8 cellular contexts compared by ENCODE assay signal in genomic region chr6:31402324-31403282, GRCh38. TPM values are rescaled to one million over a fixed set of nuclear protein-coding genes. Genes with fewer than 3 reads are reported as not detected.
DNase-seq lines count a peak whose midpoint lies in the region; ATAC-seq, FAIRE-seq and TF ChIP-seq lines count a peak whose summit lies in the region.

No MANE protein-coding gene starts in this region.

- H3K36me3 ChIP-seq in CD4-positive, CD25-positive, alpha-beta regulatory T cell (ENCODE audit: control insufficient read depth, insufficient read depth, low read length): no peaks in the 10 kb centered on the region
- H3K36me3 ChIP-seq in PC-3 (ENCODE audit: low read depth, low read length) (no peaks in the 10 kb centered on the region), keratinocyte (ENCODE audit: control insufficient read depth in 2 of 2, extremely low read depth in 1 of 2, insufficient read depth in 2 of 2, low read length in 2 of 2) (no peaks in the 10 kb centered on the region)

- TF ChIP-seq CTCF in PC-3 (conservative IDR thresholded peaks at IDR 0.05; ENCODE audit: low read depth, low read length) (no peak), keratinocyte (optimal IDR thresholded peaks at IDR 0.05 in 1 of 3, IDR thresholded peaks at IDR 0.05 in 1 of 3, conservative IDR thresholded peaks at IDR 0.05 in 1 of 3; ENCODE audit: extremely low read depth in 1 of 3, insufficient read depth in 2 of 3, low read length in 3 of 3) (no peak)

- no peaks in the 10 kb centered on the region for H3K36me3 Mint-ChIP-seq in CD4-positive, CD25-positive, alpha-beta regulatory T cell

- DNase-seq in CD4-positive, CD25-positive, alpha-beta regulatory T cell: peak; percentile 22 to 38 (median 34)
- DNase-seq in PC-3: peak; percentile 35
- DNase-seq in keratinocyte (ENCODE audit: low read depth, low spot score): no peak
- DNase-seq in stimulated activated CD4-positive, alpha-beta T cell treated with anti-CD3 and anti-CD28 coated beads, Interleukin-1b, Interleukin-23, amount 100 ng/mL, for 48 hours: peak; percentile 20

- no peaks in the 10 kb centered on the region for H3K9me3 Mint-ChIP-seq in CD4-positive, CD25-positive, alpha-beta regulatory T cell

- H3K4me1 ChIP-seq in CD4-positive, CD25-positive, alpha-beta regulatory T cell (ENCODE audit: control insufficient read depth, insufficient read depth, low read length, poor library complexity, severe bottlenecking): peaks cover 68% of the 10 kb centered on the region
- H3K4me1 ChIP-seq in PC-3 (ENCODE audit: insufficient read depth, low read length) (peaks cover 47% of the 10 kb centered on the region), keratinocyte (ENCODE audit: control insufficient read depth, extremely low read depth, insufficient read depth, low read length) (peaks cover 44% of the 10 kb centered on the region)

- no TSS peak for BruUV-seq in PC-3 (replicated peaks; lab: Mats Ljungman, UMichigan)

- POLR2A ChIA-PET in PC-3 (lab: Charles Lee; ENCODE audit: unreplicated experiment): no interaction called here

- no peak for FAIRE-seq in keratinocyte (lab: Jason Lieb, UNC)

- H3K4me3 ChIP-seq in CD4-positive, CD25-positive, alpha-beta regulatory T cell (ENCODE audit: low read depth, low read length): peak overlapping the region; percentile 90
- H3K4me3 ChIP-seq in PC-3 (ENCODE audit: low read length) (peak overlapping the region; percentile 97), keratinocyte (ENCODE audit: control insufficient read depth in 2 of 3, extremely low read depth in 1 of 3, insufficient read depth in 2 of 3, low read depth in 1 of 3, low read length in 3 of 3) (peak overlapping the region; percentile 76 to 85 (median 79))

- H3K4me1 Mint-ChIP-seq in CD4-positive, CD25-positive, alpha-beta regulatory T cell: peaks cover 35 to 89% (median 59%) of the 10 kb centered on the region in 4 donors

- peak; percentile 26 to 28 for ATAC-seq in CD4-positive, CD25-positive, alpha-beta regulatory T cell (ENCODE audit: low read depth in 2 of 2)
- peak; percentile 3 for ATAC-seq in GM21717 (IDR thresholded peaks at IDR 0.05; ENCODE audit: unreplicated experiment)
- peak; percentile 8 for ATAC-seq in PC-3
- no peak for ATAC-seq in HG02623 (IDR thresholded peaks at IDR 0.05; ENCODE audit: unreplicated experiment)
- no peak for ATAC-seq in GM18873 (IDR thresholded peaks at IDR 0.05; ENCODE audit: low FRiP score, unreplicated experiment)

- H4K20me1 ChIP-seq in PC-3 (ENCODE audit: low read length) (peaks cover 24% of the 10 kb centered on the region; the same call in 1 of the 2 replicates), keratinocyte (ENCODE audit: control insufficient read depth, extremely low read depth, insufficient read depth, low read length) (peaks cover 13% of the 10 kb centered on the region)

- intact Hi-C loops in PC-3 (cut with micrococcal nuclease): loop anchor here (5.0 kb wide), 1 partner anchor 90 kb away; no protein-coding TSS in a partner anchor

- H3K9ac ChIP-seq in PC-3 (ENCODE audit: low read length): peak overlapping the region; percentile 40; the same call in 1 of the 2 replicates
- peak overlapping the region; percentile 89 for H3K9ac ChIP-seq in keratinocyte (ENCODE audit: control insufficient read depth, extremely low read depth, insufficient read depth, low read length)

- H3F3A ChIP-seq in PC-3 (ENCODE audit: low read length, unreplicated experiment): no peaks in the 10 kb centered on the region

- peak overlapping the region; percentile 91 to 98 (median 96) for H3K4me3 Mint-ChIP-seq in CD4-positive, CD25-positive, alpha-beta regulatory T cell

- peak overlapping the region; percentile 75 to 93 (median 91) for H3K27ac Mint-ChIP-seq in CD4-positive, CD25-positive, alpha-beta regulatory T cell

- peak overlapping the region; percentile 71 for H2AFZ ChIP-seq in PC-3 (ENCODE audit: low read length)
- H2AFZ ChIP-seq in keratinocyte (ENCODE audit: control insufficient read depth, low read length): peak overlapping the region; percentile 58

- peak overlapping the region; percentile 84 for H3K27ac ChIP-seq in CD4-positive, CD25-positive, alpha-beta regulatory T cell (ENCODE audit: insufficient read depth, low read length, poor library complexity, severe bottlenecking)
- H3K27ac ChIP-seq in PC-3 (ENCODE audit: low read length): peak overlapping the region; percentile 40
- H3K27ac ChIP-seq in angular gyrus (ENCODE audit: low read depth, low read length): peak overlapping the region; percentile 59
- peak overlapping the region; percentile 70 for H3K27ac ChIP-seq in keratinocyte (ENCODE audit: control insufficient read depth, insufficient read depth, low read length)

- no peaks in the 10 kb centered on the region for H3K9me2 ChIP-seq in PC-3 (replicated peaks; ENCODE audit: low read length)

- dilution Hi-C loops in keratinocyte (cut with MboI; ENCODE audit: extremely low pct_ligation_motif_present, low sequenced_read_pairs): no loop called here

- CTCF ChIA-PET in PC-3 (lab: Charles Lee): interaction anchor here (0.8 kb wide), 1 partner anchor 40 kb away, joined by 3 read pairs; no protein-coding TSS in a partner anchor

- no peaks in the 10 kb centered on the region for H3K27me3 Mint-ChIP-seq in CD4-positive, CD25-positive, alpha-beta regulatory T cell

- H3K4me2 ChIP-seq in PC-3 (ENCODE audit: low read length) (peak overlapping the region; percentile 91), keratinocyte (ENCODE audit: control insufficient read depth, extremely low read depth, insufficient read depth, low read depth, low read length) (peak overlapping the region; percentile 90)

- peaks cover 3% of the 10 kb centered on the region for H3K9me1 ChIP-seq in keratinocyte (ENCODE audit: control insufficient read depth, extremely low read depth, insufficient read depth, low read length)

- H3K27me3 ChIP-seq in CD4-positive, CD25-positive, alpha-beta regulatory T cell (ENCODE audit: control insufficient read depth, insufficient read depth, low read length): no peaks in the 10 kb centered on the region
- H3K27me3 ChIP-seq in PC-3 (ENCODE audit: low read length) (no peaks in the 10 kb centered on the region), keratinocyte (ENCODE audit: control insufficient read depth, extremely low read depth, insufficient read depth, low read length) (no peaks in the 10 kb centered on the region)

- peaks cover 77% of the 10 kb centered on the region for H3K79me2 ChIP-seq in PC-3 (ENCODE audit: low read length)
- H3K79me2 ChIP-seq in keratinocyte (ENCODE audit: control insufficient read depth, insufficient read depth, low read length): peaks cover 68% of the 10 kb centered on the region

- H3K9me3 ChIP-seq in CD4-positive, CD25-positive, alpha-beta regulatory T cell (ENCODE audit: control insufficient read depth in 2 of 2, low read length in 2 of 2): no peaks in the 10 kb centered on the region
- H3K9me3 ChIP-seq in PC-3 (ENCODE audit: low read length): no peaks in the 10 kb centered on the region
- H3K9me3 ChIP-seq in keratinocyte (ENCODE audit: control insufficient read depth, low read depth, low read length): no peaks in the 10 kb centered on the region

RNA-seq across cellular contexts. Expression of gene MICA, which starts 0.8 kb away (rescaled TPM):
- total RNA-seq in CD4-positive, CD25-positive, alpha-beta regulatory T cell: 15.9 TPM
- 10 to 100 TPM in 1 of 4 donors, 1 to 10 TPM in 3; 6.4 to 10.6 (median 7.5) TPM for polyA plus RNA-seq in CD4-positive, CD25-positive, alpha-beta regulatory T cell
- total RNA-seq in PC-3 (2014; rRNA removed): 33.1 and 35.0 TPM in 2 replicates
- 59.9 to 81.8 TPM (median 67.7 TPM) in 3 replicates for polyA plus RNA-seq in keratinocyte
- polyA plus RNA-seq in keratinocyte (2011; ENCODE audit: low read depth): 17.9 TPM
- polyA plus RNA-seq in keratinocyte (2011; cell fraction: cytosol; rRNA removed): 57.5 and 58.6 TPM in 2 replicates
- polyA plus RNA-seq in keratinocyte (2011; cell fraction: nucleus; rRNA removed): 121 and 129 TPM in 2 replicates
- polyA plus RNA-seq in keratinocyte (2012; ENCODE audit: low replicate concordance): 45.3 and 55.8 TPM in 2 replicates
- polyA minus RNA-seq in keratinocyte: 53.9 to 70.1 TPM (median 55.4 TPM) in 3 replicates
- polyA minus RNA-seq in keratinocyte (2011; cell fraction: cytosol; rRNA and poly(A)+ RNA removed): 43.4 TPM
- polyA minus RNA-seq in keratinocyte (2011; cell fraction: nucleus; rRNA and poly(A)+ RNA removed): 49.2 and 72.2 TPM in 2 replicates

RNA-seq across cellular contexts. Expression of gene HLA-B, which starts 45.6 kb away (rescaled TPM):
- total RNA-seq in CD4-positive, CD25-positive, alpha-beta regulatory T cell: 8,618 TPM
- 1,000 to 10,000 TPM; 4,778 to 8,292 (median 6,791) TPM for polyA plus RNA-seq in CD4-positive, CD25-positive, alpha-beta regulatory T cell
- 55.4 and 168 TPM in 2 replicates for total RNA-seq in PC-3 (2014; rRNA removed)
- polyA plus RNA-seq in keratinocyte: 265 to 656 TPM (median 312 TPM) in 3 replicates
- 167 TPM for polyA plus RNA-seq in keratinocyte (2011; ENCODE audit: low read depth)
- polyA plus RNA-seq in keratinocyte (2011; cell fraction: cytosol; rRNA removed): 173 and 223 TPM in 2 replicates
- 499 and 562 TPM in 2 replicates for polyA plus RNA-seq in keratinocyte (2011; cell fraction: nucleus; rRNA removed)
- polyA plus RNA-seq in keratinocyte (2012; ENCODE audit: low replicate concordance): 167 and 309 TPM in 2 replicates
- polyA minus RNA-seq in keratinocyte: 147 to 352 TPM (median 330 TPM) in 3 replicates
- 335 TPM for polyA minus RNA-seq in keratinocyte (2011; cell fraction: cytosol; rRNA and poly(A)+ RNA removed)
- polyA minus RNA-seq in keratinocyte (2011; cell fraction: nucleus; rRNA and poly(A)+ RNA removed): 240 and 246 TPM in 2 replicates

Comparison
In these comparisons a context has a peak if more than half of its experiments do, and no peak if none do; other contexts are left out.
1. ATAC-seq: peak in CD4-positive, CD25-positive, alpha-beta regulatory T cell (2 of 2), GM21717 (single experiment) and PC-3 (single experiment); none in HG02623 (single experiment) and GM18873 (single experiment).
2. RNA of gene HLA-B, which starts 45.6 kb away (total RNA-seq): 8,618 TPM in CD4-positive, CD25-positive, alpha-beta regulatory T cell (single experiment); 55.4 to 168 TPM in PC-3; every median in the first group is over 10 times any median in the second.
3. Peak in every context shown above with its lines, with median percentiles within 50 percentile points of each other: H3K27ac ChIP-seq and H3K4me3 ChIP-seq.